Comparison of ENCODE assay signal across 10 cellular contexts in the genomic region with DNA sequence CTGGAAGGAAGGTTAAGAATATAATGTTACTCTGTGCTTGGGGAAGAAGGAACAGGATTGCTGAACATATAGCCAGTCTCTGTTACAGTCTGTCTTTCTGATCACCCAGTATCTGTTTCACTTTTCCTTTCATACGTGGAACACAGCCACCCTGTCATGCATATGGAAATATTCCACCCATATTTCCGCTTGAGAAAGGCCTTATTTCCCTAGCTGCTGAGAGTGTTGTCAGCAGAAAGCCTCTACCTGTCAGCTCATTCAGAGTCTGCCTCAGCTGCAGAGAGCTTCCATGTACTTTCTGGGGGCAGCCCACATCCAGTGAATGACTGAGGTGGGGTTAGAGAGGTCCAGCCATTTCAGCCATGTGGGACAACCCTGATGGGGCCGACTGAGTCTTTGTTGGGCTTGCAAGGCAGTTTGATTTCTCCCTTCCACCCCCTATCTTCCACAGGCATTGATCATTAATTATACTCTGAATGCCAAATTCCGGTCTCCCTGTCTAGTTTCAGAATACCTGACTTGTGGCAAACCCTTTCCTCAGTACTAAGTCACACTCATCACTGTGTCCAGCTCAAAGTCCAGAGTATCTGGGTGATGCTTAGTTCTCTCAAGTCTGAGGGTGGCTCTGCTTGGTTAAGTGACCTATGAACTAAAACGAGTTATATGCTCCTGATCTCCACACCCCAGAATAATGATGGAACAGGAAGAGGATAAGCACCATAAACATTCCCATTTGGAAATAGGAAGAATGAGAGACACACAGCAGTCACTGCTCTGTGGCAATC. TPM values are rescaled to one million over a fixed set of nuclear protein-coding genes. Genes with fewer than 3 reads are reported as not detected.
A peak's percentile ranks its signal among the peaks of the same experiment; 100 is the strongest.
DNase-seq lines count a peak whose midpoint lies in the region; ATAC-seq and TF ChIP-seq lines count a peak whose summit lies in the region.
"Had no signal": no experiment of that assay in that cellular context is flagged by ENCODE, and none has a peak within 500 bp of the region (broad histone marks: within the 10 kb centered on the region; RNA-seq: fewer than 3 reads in every experiment).

No MANE protein-coding gene starts in this region.

- DNase-seq in left colon = no peak
- no peak for DNase-seq in coronary artery (ENCODE audit: low spot score)
- no peak for DNase-seq in T-helper 9 cell
- no peak for DNase-seq in endothelial cell (ENCODE audit: low spot score)
- no peak for DNase-seq in DMS79 treated with DMSO at 0.1 percent for 48 hours (lab: John Stamatoyannopoulos, UW)
- DNase-seq: GM23248, thyroid gland had no signal

- H3K27ac Mint-ChIP-seq in endothelial cell (ENCODE audit: unreplicated experiment) = no peak overlapping the region

- intact Hi-C loops in left colon (cut with DNase I, micrococcal nuclease) = no loop called here

- H3K27me3 Mint-ChIP-seq in endothelial cell (ENCODE audit: unreplicated experiment) = no peaks in the 10 kb centered on the region

- H3K4me3 Mint-ChIP-seq in endothelial cell (ENCODE audit: unreplicated experiment) = no peak overlapping the region

- no peaks in the 10 kb centered on the region for H3K9me3 Mint-ChIP-seq in endothelial cell (ENCODE audit: unreplicated experiment)

- H3K27ac ChIP-seq in coronary artery = no peak overlapping the region
- H3K27ac ChIP-seq: GM23248, thyroid gland had no signal

- ATAC-seq in GM18520 (IDR thresholded peaks at IDR 0.05; ENCODE audit: unreplicated experiment) = peak; percentile 92
- ATAC-seq in GM21423 (IDR thresholded peaks at IDR 0.05; ENCODE audit: unreplicated experiment) = peak; percentile 95
- ATAC-seq in HG03469 (IDR thresholded peaks at IDR 0.05; ENCODE audit: unreplicated experiment) = peak; percentile 75
- peak; percentile 94 for ATAC-seq in left colon

- H3K36me3 Mint-ChIP-seq in endothelial cell (ENCODE audit: low read depth, unreplicated experiment) = no peaks in the 10 kb centered on the region

- no peak overlapping the region for H3K4me3 ChIP-seq in coronary artery
- H3K4me3 ChIP-seq: GM23248, thyroid gland had no signal

- TF ChIP-seq CTCF in coronary artery (IDR thresholded peaks at IDR 0.05) (no peak), endothelial cell (IDR thresholded peaks at IDR 0.05; ENCODE audit: unreplicated experiment) (no peak)

- no peaks in the 10 kb centered on the region for H3K4me1 Mint-ChIP-seq in endothelial cell (ENCODE audit: unreplicated experiment)

RNA-seq across cellular contexts. Expression of a gene that starts 6.6 kb away (rescaled TPM):
- not detected for total RNA-seq in left colon
- total RNA-seq in endothelial cell (ENCODE audit: unreplicated experiment) = not detected
- total RNA-seq: GM23248, thyroid gland had no signal

RNA-seq across cellular contexts. Expression of a gene that starts 22.5 kb away (rescaled TPM):
- total RNA-seq in left colon (10 to 100 TPM; 24.6 to 26.9 TPM), endothelial cell (ENCODE audit: unreplicated experiment) (11.3 TPM)

RNA-seq across cellular contexts. Expression of a gene that starts 58.3 kb away (rescaled TPM):
- total RNA-seq in left colon (10 to 100 TPM; 30.9 to 31.9 TPM), endothelial cell (ENCODE audit: unreplicated experiment) (24.4 TPM)
